Comparison of ENCODE assay signal across 12 cellular contexts in the genomic region with DNA sequence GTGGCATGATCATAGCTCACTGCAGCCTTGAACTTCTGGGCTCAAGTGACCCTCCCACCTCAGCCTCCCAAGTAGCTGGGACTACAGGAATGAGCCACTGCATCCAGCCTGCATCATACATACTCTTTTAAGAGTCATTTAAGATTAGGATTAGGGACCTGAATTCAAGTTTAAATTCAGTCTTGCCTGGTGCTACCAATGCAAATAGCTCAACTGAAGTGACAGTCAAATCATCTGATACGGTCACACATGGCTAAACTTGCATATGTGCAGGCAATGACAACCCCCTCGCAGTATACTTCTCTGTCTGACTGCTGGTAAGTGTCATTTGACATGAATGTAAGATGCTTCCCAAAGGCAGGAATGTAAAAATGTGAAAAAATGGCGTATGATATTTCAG. TPM values are rescaled to one million over a fixed set of nuclear protein-coding genes. Genes with fewer than 3 reads are reported as not detected.
DNase-seq lines count a peak whose midpoint lies in the region; ATAC-seq and TF ChIP-seq lines count a peak whose summit lies in the region.
"Had no signal": no experiment of that assay in that cellular context is flagged by ENCODE, and none has a peak within 500 bp of the region (broad histone marks: within the 10 kb centered on the region; RNA-seq: fewer than 3 reads in every experiment).

No MANE protein-coding gene starts in this region.

- no peak overlapping the region for H3K27ac Mint-ChIP-seq in MCF 10A (ENCODE audit: low read depth, unreplicated experiment)

- H3K36me3 Mint-ChIP-seq in MCF 10A (ENCODE audit: insufficient read depth, unreplicated experiment), result no peaks in the 10 kb centered on the region
- H3K36me3 Mint-ChIP-seq in activated T-cell treated with anti-CD3 and anti-CD28 coated beads, Interleukin-2, amount 50 U/mL, for 4 hours (ENCODE audit: insufficient read depth), result no peaks in the 10 kb centered on the region

- peaks cover 6% of the 10 kb centered on the region for H3K4me1 Mint-ChIP-seq in MCF 10A (ENCODE audit: insufficient read depth, unreplicated experiment)
- H3K4me1 Mint-ChIP-seq in activated T-cell treated with anti-CD3 and anti-CD28 coated beads, Interleukin-2, amount 50 U/mL, for 4 hours (ENCODE audit: low read depth), result peaks cover 30% of the 10 kb centered on the region

- POLR2A ChIA-PET in MCF 10A (lab: Yijun Ruan, JAX), result interaction anchor here (1.0 to 1.1 kb wide), 2 partner anchors 15 to 58 kb away, joined by 3 read pairs; no protein-coding TSS in a partner anchor

- no peak overlapping the region for H3K18ac ChIP-seq in mesendoderm (ENCODE audit: low read length)

- no peak overlapping the region for H3K27ac ChIP-seq in mesendoderm (ENCODE audit: low read depth, low read length)

- BruUV-seq in MCF 10A (replicated peaks; lab: Mats Ljungman, UMichigan), result no TSS peak

- H4K5ac ChIP-seq in mesendoderm (ENCODE audit: low read length), result no peak overlapping the region

- peak overlapping the region; percentile 55 for H2AK5ac ChIP-seq in mesendoderm (ENCODE audit: low read length)

- no peak overlapping the region for H3K4ac ChIP-seq in mesendoderm (ENCODE audit: low read depth, low read length)

- H3K79me1 ChIP-seq in mesendoderm (ENCODE audit: low read length), result no peaks in the 10 kb centered on the region

- intact Hi-C loops in MCF 10A (cut with micrococcal nuclease), result no loop called here

- no peak for DNase-seq in mesendoderm
- no peak for DNase-seq in putamen (ENCODE audit: low spot score)
- DNase-seq in stimulated activated CD4-positive, alpha-beta T cell treated with anti-CD3 and anti-CD28 coated beads, Interleukin-2, amount 100 ng/mL, for 24 hours, result no peak
- no peak for DNase-seq in MCF 10A (ENCODE audit: unreplicated experiment)
- DNase-seq in activated T-cell treated with anti-CD3 and anti-CD28 coated beads, Interleukin-2, amount 50 U/mL, for 4 hours, result no peak
- DNase-seq: left ventricle myocardium superior, SHP77 had no signal

- H3K4me3 ChIP-seq in mesendoderm (ENCODE audit: low read length), result no peak overlapping the region
- H3K4me3 ChIP-seq: K562 had no signal

- H3K36me3 ChIP-seq in mesendoderm (ENCODE audit: control insufficient read depth, insufficient read depth, low read length), result no peaks in the 10 kb centered on the region

- peaks cover 25% of the 10 kb centered on the region for H3K27me3 Mint-ChIP-seq in MCF 10A (ENCODE audit: insufficient read depth, unreplicated experiment)
- peaks cover 2% of the 10 kb centered on the region for H3K27me3 Mint-ChIP-seq in activated T-cell treated with anti-CD3 and anti-CD28 coated beads, Interleukin-2, amount 50 U/mL, for 4 hours (ENCODE audit: low read depth)

- H3K27me3 ChIP-seq in mesendoderm (ENCODE audit: insufficient read depth, low read length, poor library complexity), result no peaks in the 10 kb centered on the region

- peak; percentile 29 for ATAC-seq in GM18519 (IDR thresholded peaks at IDR 0.05; ENCODE audit: low FRiP score, unreplicated experiment)
- peak; percentile 30 for ATAC-seq in GM21576 (IDR thresholded peaks at IDR 0.05; ENCODE audit: unreplicated experiment)
- ATAC-seq in HG03378 (IDR thresholded peaks at IDR 0.05; ENCODE audit: unreplicated experiment), result peak; percentile 36
- ATAC-seq in activated T-cell treated with anti-CD3 and anti-CD28 coated beads, Interleukin-2, amount 50 U/mL, for 4 hours, result no peak
- ATAC-seq: K562 had no signal

- no peak overlapping the region for H4K8ac ChIP-seq in mesendoderm (ENCODE audit: low read depth, low read length)

- no peaks in the 10 kb centered on the region for H3K79me2 ChIP-seq in mesendoderm (ENCODE audit: control insufficient read depth, insufficient read depth, low read length)

- peak overlapping the region; percentile 22 for H3K9ac ChIP-seq in mesendoderm (ENCODE audit: low read length)

- H2BK5ac ChIP-seq in mesendoderm (ENCODE audit: low read length), result peak overlapping the region; percentile 67

- no peak overlapping the region for H3K4me3 Mint-ChIP-seq in MCF 10A (ENCODE audit: unreplicated experiment)
- no peak overlapping the region for H3K4me3 Mint-ChIP-seq in activated T-cell treated with anti-CD3 and anti-CD28 coated beads, Interleukin-2, amount 50 U/mL, for 4 hours

- H3K56ac ChIP-seq in mesendoderm (ENCODE audit: low read length), result peak overlapping the region; percentile 9

- no CpG with 5 or more reads among the region's 3 CpGs for WGBS in mesendoderm (ENCODE audit: extremely low coverage, insufficient coverage, low lambda C conversion rate)

- no peak overlapping the region for H3K23ac ChIP-seq in mesendoderm (ENCODE audit: low read length)

- H3K9me3 Mint-ChIP-seq in MCF 10A (ENCODE audit: unreplicated experiment), result no peaks in the 10 kb centered on the region
- H3K9me3 Mint-ChIP-seq in activated T-cell treated with anti-CD3 and anti-CD28 coated beads, Interleukin-2, amount 50 U/mL, for 4 hours, result no peaks in the 10 kb centered on the region
- H3K9me3 Mint-ChIP-seq: activated T-helper 2 cell treated with anti-CD3 and anti-CD28 coated beads, Interferon-gamma antibody, Interleukin-2, Interleukin-4, amounts not matched to agents 10 μg/mL and 5 μg/mL and 100 μg/mL, durations not matched to agents 14 hours and 24 hours and 36 hours had no signal

- no peak overlapping the region for H3K4me2 ChIP-seq in mesendoderm (ENCODE audit: low read length)

- CTCF ChIA-PET in MCF 10A (lab: Yijun Ruan, JAX), result interaction anchor here (0.6 kb wide), 1 partner anchor 14 kb away, joined by 3 read pairs; no protein-coding TSS in a partner anchor

- TF ChIP-seq CTCF in MCF 10A (IDR thresholded peaks at IDR 0.05; ENCODE audit: unreplicated experiment), result no peak

- peaks cover 28% of the 10 kb centered on the region for H3K4me1 ChIP-seq in mesendoderm (ENCODE audit: control insufficient read depth, low read depth, low read length)

- no peak overlapping the region for H2BK120ac ChIP-seq in mesendoderm (ENCODE audit: low read depth, low read length)

- H2BK15ac ChIP-seq in mesendoderm (replicated peaks; ENCODE audit: low read depth), result no peak overlapping the region

RNA-seq across cellular contexts. Expression of a gene that starts 31.8 kb away (rescaled TPM):
- 24.4 TPM for polyA plus RNA-seq in mesendoderm (2013, experiment 1 of 2)
- polyA plus RNA-seq in mesendoderm (2013, experiment 2 of 2), result 22.9 TPM
- total RNA-seq in MCF 10A (2022), result 42.2 and 42.8 TPM in 2 replicates
- total RNA-seq in activated T-cell treated with anti-CD3 and anti-CD28 coated beads, Interleukin-2, amount 50 U/mL, for 4 hours, result 10 to 100 TPM; 23.9 to 31.6 (median 28.3) TPM

RNA-seq across cellular contexts. Expression of a gene that starts 59.4 kb away (rescaled TPM):
- 0.67 TPM for polyA plus RNA-seq in mesendoderm (2013, experiment 1 of 2)
- 0.56 TPM for polyA plus RNA-seq in mesendoderm (2013, experiment 2 of 2)
- total RNA-seq in MCF 10A (2022), result not detected in 2 replicates
- total RNA-seq in activated T-cell treated with anti-CD3 and anti-CD28 coated beads, Interleukin-2, amount 50 U/mL, for 4 hours, result not detected
- total RNA-seq: activated T-helper 2 cell treated with anti-CD3 and anti-CD28 coated beads, Interferon-gamma antibody, Interleukin-2, Interleukin-4, amounts not matched to agents 10 μg/mL and 5 μg/mL and 100 μg/mL, durations not matched to agents 14 hours and 24 hours and 36 hours; K562; left ventricle myocardium superior had no signal
- polyA plus RNA-seq: K562 had no signal

Comparison
In these comparisons a context has a peak if more than half of its experiments do, and no peak if none do; other contexts are left out.
1. ATAC-seq: peak in GM18519 (single experiment), GM21576 (single experiment) and HG03378 (single experiment); none in activated T-cell treated with anti-CD3 and anti-CD28 coated beads, Interleukin-2, amount 50 U/mL, for 4 hours (0 of 2).